Comparison of ENCODE assay signal across 19 cellular contexts in genomic region chr5:1052076-1052475, GRCh38. TPM values are rescaled to one million over a fixed set of nuclear protein-coding genes. Genes with fewer than 3 reads are reported as not detected.
A peak's percentile ranks its signal among the peaks of the same experiment; 100 is the strongest.
DNase-seq lines count a peak whose midpoint lies in the region; ATAC-seq and TF ChIP-seq lines count a peak whose summit lies in the region.
"Had no signal": no experiment of that assay in that cellular context is flagged by ENCODE, and none has a peak within 500 bp of the region (broad histone marks: within the 10 kb centered on the region; RNA-seq: fewer than 3 reads in every experiment).

No MANE protein-coding gene starts in this region.

- no peak for DNase-seq in activated CD4-positive, alpha-beta T cell treated with anti-CD3 and anti-CD28 coated beads, Interleukin-2, amount 10 ng/mL, durations not matched to agents 7 days and 5 days
- DNase-seq in activated CD4-positive, alpha-beta T cell treated with anti-CD3 and anti-CD28 coated beads, Interleukin-2, amount 50 U/mL, for 4 hours = no peak
- DNase-seq in GM23338 (ENCODE audit: low spot score) (peak; percentile 0), WTC11 (ENCODE audit: low spot score) (no peak), nephron progenitor cell (no peak), NCI-H1417 (lab: John Stamatoyannopoulos, UW) (no peak), HPDE6-E6E7 (ENCODE audit: extremely low spot score) (no peak)
- DNase-seq: Caco-2; CD4-positive, alpha-beta T cell; KG1; NCI-H1436; NCI-H2029; NCI-H2171; NCI-H526; SHP77 had no signal

- H3K4me1 Mint-ChIP-seq in activated CD4-positive, alpha-beta T cell treated with anti-CD3 and anti-CD28 coated beads, Interleukin-2, amount 10 ng/mL, durations not matched to agents 7 days and 5 days = no peaks in the 10 kb centered on the region
- H3K4me1 Mint-ChIP-seq in GM23338 (no peaks in the 10 kb centered on the region), WTC11 (no peaks in the 10 kb centered on the region), nephron progenitor cell (peaks cover 30% of the 10 kb centered on the region)
- H3K4me1 Mint-ChIP-seq: B cell had no signal

- peak overlapping the region; percentile 6 for H3K27ac Mint-ChIP-seq in activated CD4-positive, alpha-beta T cell treated with anti-CD3 and anti-CD28 coated beads, Interleukin-2, amount 10 ng/mL, durations not matched to agents 7 days and 5 days
- H3K27ac Mint-ChIP-seq in GM23338 (no peak overlapping the region), WTC11 (peak overlapping the region; percentile 52; the same call in 1 of the 2 replicates), nephron progenitor cell (peak overlapping the region; percentile 44)
- H3K27ac Mint-ChIP-seq: B cell; CD4-positive, alpha-beta T cell had no signal

- no peaks in the 10 kb centered on the region; the same call in 1 of the 2 replicates for H4K20me1 ChIP-seq in GM23338 (replicated peaks; ENCODE audit: insufficient read depth)

- no peak overlapping the region for H3K4me3 Mint-ChIP-seq in activated CD4-positive, alpha-beta T cell treated with anti-CD3 and anti-CD28 coated beads, Interleukin-2, amount 10 ng/mL, durations not matched to agents 7 days and 5 days
- H3K4me3 Mint-ChIP-seq in GM23338 (no peak overlapping the region), WTC11 (no peak overlapping the region), nephron progenitor cell (no peak overlapping the region)
- H3K4me3 Mint-ChIP-seq: B cell; CD4-positive, alpha-beta T cell had no signal

- CTCF ChIA-PET in activated CD4-positive, alpha-beta T cell treated with anti-CD3 and anti-CD28 coated beads, Interleukin-2, amount 10 ng/mL, durations not matched to agents 7 days and 5 days (lab: Charles Lee) = interaction anchor here (1.0 kb wide), 1 partner anchor 480 kb away, joined by 3 read pairs; no protein-coding TSS in a partner anchor
- CTCF ChIA-PET in WTC11 (lab: Charles Lee) = no interaction called here

- no peak overlapping the region for H3K27ac ChIP-seq in GM23338 (ENCODE audit: low read depth)

- H3K79me2 ChIP-seq in GM23338 (replicated peaks; ENCODE audit: insufficient read depth) = no peaks in the 10 kb centered on the region

- H3K27me3 Mint-ChIP-seq in activated CD4-positive, alpha-beta T cell treated with anti-CD3 and anti-CD28 coated beads, Interleukin-2, amount 10 ng/mL, durations not matched to agents 7 days and 5 days = no peaks in the 10 kb centered on the region
- H3K27me3 Mint-ChIP-seq in GM23338 (ENCODE audit: insufficient read depth, low read depth, poor library complexity) = peaks cover 20% of the 10 kb centered on the region
- H3K27me3 Mint-ChIP-seq in WTC11 (ENCODE audit: low read depth) = no peaks in the 10 kb centered on the region
- H3K27me3 Mint-ChIP-seq in nephron progenitor cell (ENCODE audit: low read depth, poor library complexity) = peaks cover 2% of the 10 kb centered on the region
- H3K27me3 Mint-ChIP-seq: B cell; CD4-positive, alpha-beta T cell had no signal

- H2AFZ ChIP-seq in GM23338 = no peak overlapping the region

- no peaks in the 10 kb centered on the region for H3K4me1 ChIP-seq in GM23338 (ENCODE audit: insufficient read depth)
- H3K4me1 ChIP-seq: Caco-2, HAP-1 had no signal

- ATAC-seq in GM23338 (no peak), WTC11 (no peak), HG03108 (IDR thresholded peaks at IDR 0.05; ENCODE audit: unreplicated experiment) (no peak)

- no peak overlapping the region for H3K4me2 ChIP-seq in GM23338
- H3K4me2 ChIP-seq: SK-N-SH had no signal

- no peak for TF ChIP-seq CTCF in GM23338 (conservative IDR thresholded peaks at IDR 0.05; ENCODE audit: low read depth in 2 of 2)
- TF ChIP-seq CTCF in WTC11 (IDR thresholded peaks at IDR 0.05) = no peak
- no peak for TF ChIP-seq CTCF in nephron progenitor cell (IDR thresholded peaks at IDR 0.05)

- no peaks in the 10 kb centered on the region for H3K27me3 ChIP-seq in GM23338 (ENCODE audit: insufficient read depth)

- H3K36me3 Mint-ChIP-seq in activated CD4-positive, alpha-beta T cell treated with anti-CD3 and anti-CD28 coated beads, Interleukin-2, amount 10 ng/mL, durations not matched to agents 7 days and 5 days (ENCODE audit: low read depth) = peaks cover 25% of the 10 kb centered on the region
- H3K36me3 Mint-ChIP-seq in GM23338 (ENCODE audit: low read depth) (peaks cover 20% of the 10 kb centered on the region), WTC11 (peaks cover 18% of the 10 kb centered on the region; the same call in 1 of the 2 replicates), nephron progenitor cell (ENCODE audit: low read depth) (peaks cover 15% of the 10 kb centered on the region)

- peaks cover 13% of the 10 kb centered on the region for H3K9me3 Mint-ChIP-seq in activated CD4-positive, alpha-beta T cell treated with anti-CD3 and anti-CD28 coated beads, Interleukin-2, amount 10 ng/mL, durations not matched to agents 7 days and 5 days
- H3K9me3 Mint-ChIP-seq in GM23338 (no peaks in the 10 kb centered on the region; the same call in none of the 3 replicates), WTC11 (peaks cover 12% of the 10 kb centered on the region), nephron progenitor cell (no peaks in the 10 kb centered on the region)
- H3K9me3 Mint-ChIP-seq: CD4-positive, alpha-beta T cell had no signal

- H3K9me2 ChIP-seq in GM23338 (ENCODE audit: insufficient read depth) = no peaks in the 10 kb centered on the region
- H3K9me2 ChIP-seq: SK-N-SH had no signal

- H3K4me3 ChIP-seq in GM23338 = no peak overlapping the region
- H3K4me3 ChIP-seq: HAP-1 had no signal

- POLR2A ChIA-PET in activated CD4-positive, alpha-beta T cell treated with anti-CD3 and anti-CD28 coated beads, Interleukin-2, amount 10 ng/mL, durations not matched to agents 7 days and 5 days (lab: Charles Lee) = no interaction called here
- POLR2A ChIA-PET in WTC11 (lab: Charles Lee) = no interaction called here

- no peaks in the 10 kb centered on the region for H3F3A ChIP-seq in GM23338 (replicated peaks; ENCODE audit: low read depth)

- H3K36me3 ChIP-seq in GM23338 (ENCODE audit: insufficient read depth) = no peaks in the 10 kb centered on the region
- H3K36me3 ChIP-seq: HAP-1 had no signal

TF ChIP-seq in GM23338, 12 proteins besides CTCF, POLR2A, EP300 and RAD21 (continues in another document):
- TF ChIP-seq NANOG (IDR thresholded peaks at IDR 0.05; ENCODE audit: borderline replicate concordance) (no peak), JUNB (IDR thresholded peaks at IDR 0.05; ENCODE audit: unreplicated experiment) (no peak)

TF ChIP-seq in WTC11, 78 proteins besides CTCF, POLR2A, EP300 and RAD21 (continues in another document):
- TF ChIP-seq HMGA2 (CRISPR knock-in tag; IDR thresholded peaks at IDR 0.05) (no peak), IRF2 (CRISPR knock-in tag; IDR thresholded peaks at IDR 0.05; ENCODE audit: borderline replicate concordance, low read depth) (no peak), ETV6 (CRISPR knock-in tag; IDR thresholded peaks at IDR 0.05) (no peak), PRDM15 (CRISPR knock-in tag; IDR thresholded peaks at IDR 0.05) (no peak), ZNF138 (CRISPR knock-in tag; conservative IDR thresholded peaks at IDR 0.05) (no peak), IRF1 (CRISPR knock-in tag; IDR thresholded peaks at IDR 0.05) (no peak), MAX (CRISPR knock-in tag; IDR thresholded peaks at IDR 0.05) (no peak)

RNA-seq across cellular contexts. Expression of gene NKD2, which starts 43.5 kb away (rescaled TPM):
- 1 to 10 TPM; 1.4 to 1.8 TPM for total RNA-seq in activated CD4-positive, alpha-beta T cell treated with anti-CD3 and anti-CD28 coated beads, Interleukin-2, amount 10 ng/mL, durations not matched to agents 7 days and 5 days
- total RNA-seq in GM23338 (2014; rRNA removed; shearing (Covaris generic)) = 7.3 and 9.0 TPM in 2 replicates
- 10.0 and 11.9 TPM in 2 replicates for polyA plus RNA-seq in GM23338 (2016; fragmentation: Nextera tagmentation; extraction: Ambion mirVana)
- total RNA-seq in WTC11 (2021) = 12.8 to 16.6 TPM (median 15.9 TPM) in 3 replicates
- polyA plus RNA-seq: SK-N-SH had no signal

RNA-seq across cellular contexts. Expression of gene SLC12A7, which starts 59.8 kb away (rescaled TPM):
- 100 to 1,000 TPM; 102 to 120 TPM for total RNA-seq in activated CD4-positive, alpha-beta T cell treated with anti-CD3 and anti-CD28 coated beads, Interleukin-2, amount 10 ng/mL, durations not matched to agents 7 days and 5 days
- total RNA-seq in GM23338 (2014; rRNA removed; shearing (Covaris generic)) = 32.2 TPM in 2 replicates
- polyA plus RNA-seq in GM23338 (2016; fragmentation: Nextera tagmentation; extraction: Ambion mirVana) = 7.4 TPM in 2 replicates
- 28.1 to 29.9 TPM (median 29.9 TPM) in 3 replicates for total RNA-seq in WTC11 (2021)
